12 cellular contexts compared by ENCODE assay signal in genomic region chr22:17477401-17477833, GRCh38.
A peak's percentile ranks its signal among the peaks of the same experiment; 100 is the strongest.
DNase-seq lines count a peak whose midpoint lies in the region; ATAC-seq, FAIRE-seq and TF ChIP-seq lines count a peak whose summit lies in the region.
"Had no signal": no experiment of that assay in that cellular context is flagged by ENCODE, and none has a peak within 500 bp of the region (broad histone marks: within the 10 kb centered on the region; RNA-seq: fewer than 3 reads in every experiment).

No MANE protein-coding gene starts in this region.

- peak overlapping the region; percentile 19 to 59 (median 48); a peak in 19 of 20 replicates for H3K4me3 ChIP-seq in BLaER1 treated with 17β-estradiol and CSF1 and Interleukin-3, amounts not matched to agents 10 nM and 100 nM
- H3K4me3 ChIP-seq in K562, result no peak overlapping the region

- H4K20me1 ChIP-seq in BLaER1 treated with 17β-estradiol and CSF1 and Interleukin-3, amounts not matched to agents 10 nM and 100 nM, result no peaks in the 10 kb centered on the region
- H4K20me1 ChIP-seq in K562 (replicated peaks; ENCODE audit: control insufficient read depth, insufficient read depth, low read length), result no peaks in the 10 kb centered on the region; the same call in 1 of the 2 replicates

- H3K79me2 ChIP-seq in K562 (ENCODE audit: control insufficient read depth, insufficient read depth, low read length), result no peaks in the 10 kb centered on the region

- in situ Hi-C loops in K562 (cut with MboI), result no loop called here

- H3K4me1 ChIP-seq in BLaER1 treated with 17β-estradiol and CSF1 and Interleukin-3, amounts not matched to agents 10 nM and 100 nM, result peaks cover 21 to 79% (median 65%) of the 10 kb centered on the region in 10 experiments
- no peaks in the 10 kb centered on the region for H3K4me1 ChIP-seq in K562 (replicated peaks in 1 of 2; ENCODE audit: control insufficient read depth in 2 of 2, insufficient read depth in 2 of 2, low read length in 2 of 2)

- DNase-seq in NCI-H1105 (lab: John Stamatoyannopoulos, UW) (peak; percentile 71), K562 (ENCODE audit: extremely low read depth in 1 of 4, low spot score in 3 of 4) (no peak), left kidney (ENCODE audit: low read depth, low spot score) (peak; percentile 35), RKO (ENCODE audit: low spot score) (no peak), NCI-H1694 (lab: John Stamatoyannopoulos, UW) (no peak)
- no peak for DNase-seq in activated effector memory CD4-positive, alpha-beta T cell treated with anti-CD3 and anti-CD28 coated beads, Interleukin-2, amount 50 U/mL, for 16 hours
- DNase-seq in activated CD8-positive, alpha-beta memory T cell treated with anti-CD3 and anti-CD28 coated beads, Interleukin-2, amount 50 U/mL, for 48 hours, result no peak
- DNase-seq: activated CD4-positive, CD25-positive, alpha-beta regulatory T cell; activated naive CD8-positive, alpha-beta T cell treated with anti-CD3 and anti-CD28 coated beads for 36 hours; NCI-H2029 treated with DMSO at 0.1 percent for 48 hours had no signal

- no peaks in the 10 kb centered on the region for H3K36me3 ChIP-seq in BLaER1 treated with 17β-estradiol and CSF1 and Interleukin-3, amounts not matched to agents 10 nM and 100 nM
- H3K36me3 ChIP-seq in K562 (ENCODE audit: control insufficient read depth, insufficient read depth, low read length), result no peaks in the 10 kb centered on the region

- H3K27me3 ChIP-seq in BLaER1 treated with 17β-estradiol and CSF1 and Interleukin-3, amounts not matched to agents 10 nM and 100 nM, result no peaks in the 10 kb centered on the region
- H3K27me3 ChIP-seq in K562 (ENCODE audit: control insufficient read depth in 2 of 2, insufficient read depth in 2 of 2, low read length in 2 of 2), result peaks cover 35 to 44% of the 10 kb centered on the region in 2 experiments

- intact Hi-C loops in K562 (cut with micrococcal nuclease), result no loop called here

- H3K9me1 ChIP-seq in K562 (ENCODE audit: control insufficient read depth, insufficient read depth, low read length), result no peaks in the 10 kb centered on the region

- peak overlapping the region; percentile 6 to 92 (median 89); a peak in 21 of 22 replicates for H3K27ac ChIP-seq in BLaER1 treated with 17β-estradiol and CSF1 and Interleukin-3, amounts not matched to agents 10 nM and 100 nM
- no peak overlapping the region for H3K27ac ChIP-seq in K562 (ENCODE audit: extremely low read depth, low read depth, low read length)

- peak; percentile 58 for ATAC-seq in K562

- no peak overlapping the region for H2AFZ ChIP-seq in K562 (ENCODE audit: low read depth, low read length)

- peak overlapping the region; percentile 57 to 76 (median 73); a peak in 21 of 22 replicates for H3K9ac ChIP-seq in BLaER1 treated with 17β-estradiol and CSF1 and Interleukin-3, amounts not matched to agents 10 nM and 100 nM
- no peak overlapping the region for H3K9ac ChIP-seq in K562 (ENCODE audit: insufficient read depth in 1 of 2, low read depth in 2 of 2, low read length in 2 of 2)

- H3K4me2 ChIP-seq in BLaER1 treated with 17β-estradiol and CSF1 and Interleukin-3, amounts not matched to agents 10 nM and 100 nM, result peak overlapping the region; percentile 66 to 90 (median 68)
- no peak overlapping the region for H3K4me2 ChIP-seq in K562 (ENCODE audit: insufficient read depth, low read length)

- H3K9me3 ChIP-seq in BLaER1 treated with 17β-estradiol and CSF1 and Interleukin-3, amounts not matched to agents 10 nM and 100 nM (replicated peaks in 1 of 11), result peaks cover 0 to 42% (median 5%) of the 10 kb centered on the region in 11 experiments; a peak in 10 of 22 replicates
- H3K9me3 ChIP-seq in K562 (replicated peaks; ENCODE audit: control insufficient read depth, insufficient read depth, low read depth, low read length), result no peaks in the 10 kb centered on the region

- 1% methylated on average over 14 of the region's 14 CpGs for WGBS in K562 (ENCODE audit: insufficient coverage, low coverage, missing lambda C conversion rate)

- no peak for TF ChIP-seq RAD21 in K562 (CRISPR knock-in tag; conservative IDR thresholded peaks at IDR 0.05 in 1 of 2, IDR thresholded peaks at IDR 0.05 in 1 of 2)

- BruUV-seq in K562 (replicated peaks; lab: Mats Ljungman, UMichigan), result no TSS peak

- POLR2A ChIA-PET in K562 (lab: Yijun Ruan, JAX), result interaction anchor here (0.7 kb wide), 1 partner anchor 403 kb away, joined by 3 read pairs; no protein-coding TSS in a partner anchor

- CTCF ChIA-PET in K562 (lab: Yijun Ruan, JAX; ENCODE audit: low intra/inter-chr PET ratio), result no interaction called here

- TF ChIP-seq POLR2A in K562 (conservative IDR thresholded peaks at IDR 0.05), result no peak

- TF ChIP-seq CTCF in K562 (IDR thresholded peaks at IDR 0.05 in 2 of 3, conservative IDR thresholded peaks at IDR 0.05 in 1 of 3; ENCODE audit: insufficient read depth in 2 of 3, low read depth in 1 of 3, low read length in 3 of 3), result no peak

- TF ChIP-seq EP300 in K562 (IDR thresholded peaks at IDR 0.05; ENCODE audit: low read length), result no peak

- FAIRE-seq in K562 (lab: Jason Lieb, UNC), result no peak
- FAIRE-seq: frontal cortex had no signal

TF ChIP-seq in K562, 482 proteins besides CTCF, POLR2A, EP300 and RAD21 (continues in another document):
- TF ChIP-seq CTBP1 (IDR thresholded peaks at IDR 0.05; ENCODE audit: borderline replicate concordance), result peak; percentile 33; the same call in 1 of the 2 replicates
- 0 out of 2 replicates have a peak, but pooled peaks have one; percentile 21 for TF ChIP-seq TARDBP (IDR thresholded peaks at IDR 0.05)
- no peak for TF ChIP-seq KAT2B (IDR thresholded peaks at IDR 0.05; ENCODE audit: low read depth, low read length)
- peak; percentile 62 for TF ChIP-seq BHLHE40 (IDR thresholded peaks at IDR 0.05; ENCODE audit: low read length)
- TF ChIP-seq TFE3 (CRISPR knock-in tag; IDR thresholded peaks at IDR 0.05), result peak; percentile 91
- peak; percentile 51 for TF ChIP-seq CXXC5 (CRISPR knock-in tag; IDR thresholded peaks at IDR 0.05)
- TF ChIP-seq KLF6 (CRISPR knock-in tag; IDR thresholded peaks at IDR 0.05; ENCODE audit: borderline replicate concordance), result no peak
- peak; percentile 19; the same call in 1 of the 2 replicates for TF ChIP-seq L3MBTL2 (IDR thresholded peaks at IDR 0.05)
- TF ChIP-seq UBTF (IDR thresholded peaks at IDR 0.05; ENCODE audit: borderline replicate concordance in 1 of 2, low read depth in 2 of 2, low read length in 2 of 2), result no peak
- TF ChIP-seq ATF1 (CRISPR knock-in tag; IDR thresholded peaks at IDR 0.05), result no peak
- TF ChIP-seq ATF1 (tag; IDR thresholded peaks at IDR 0.05), result peak; percentile 54
- peak; percentile 54; the same call in 1 of the 2 replicates for TF ChIP-seq CREM (IDR thresholded peaks at IDR 0.05; ENCODE audit: low read depth)
- no peak for TF ChIP-seq FOXP4 (CRISPR knock-in tag; IDR thresholded peaks at IDR 0.05; ENCODE audit: borderline replicate concordance)
- TF ChIP-seq ETV1 (tag; conservative IDR thresholded peaks at IDR 0.05; ENCODE audit: low read depth), result 0 out of 2 replicates have a peak, but pooled peaks have one; percentile 4
- TF ChIP-seq JUND (IDR thresholded peaks at IDR 0.05; ENCODE audit: borderline replicate concordance, low read depth, low read length), result peak; percentile 26; the same call in 1 of the 2 replicates
- TF ChIP-seq JUND (tag; IDR thresholded peaks at IDR 0.05; ENCODE audit: borderline replicate concordance, low read depth, low read length), result no peak; the same call in 2 of the 3 replicates
- TF ChIP-seq BCL6 (CRISPR knock-in tag; IDR thresholded peaks at IDR 0.05), result no peak

Comparison
In these comparisons a context has a peak if more than half of its experiments do, and no peak if none do; other contexts are left out.
1. H3K9ac ChIP-seq: peak in BLaER1 treated with 17β-estradiol and CSF1 and Interleukin-3, amounts not matched to agents 10 nM and 100 nM (11 of 11); none in K562 (0 of 2).
2. DNase-seq: peak in NCI-H1105 (single experiment) and left kidney (single experiment); none in K562 (0 of 4), RKO (single experiment), activated effector memory CD4-positive, alpha-beta T cell treated with anti-CD3 and anti-CD28 coated beads, Interleukin-2, amount 50 U/mL, for 16 hours (single experiment), NCI-H1694 (single experiment) and activated CD8-positive, alpha-beta memory T cell treated with anti-CD3 and anti-CD28 coated beads, Interleukin-2, amount 50 U/mL, for 48 hours (single experiment).